15 cellular contexts compared by ENCODE assay signal in genomic region chr7:77320161-77320560, GRCh38.
DNase-seq lines count a peak whose midpoint lies in the region; ATAC-seq, FAIRE-seq and TF ChIP-seq lines count a peak whose summit lies in the region.
"Had no signal": no experiment of that assay in that cellular context is flagged by ENCODE, and none has a peak within 500 bp of the region (broad histone marks: within the 10 kb centered on the region; RNA-seq: fewer than 3 reads in every experiment).

No MANE protein-coding gene starts in this region.

- intact Hi-C loops in HepG2 (cut with micrococcal nuclease; ENCODE audit: unreplicated experiment): no loop called here
- intact Hi-C loops in right lobe of liver (cut with DNase I): loop anchor here in 1 of 2 donors (10.0 kb wide), 1 partner anchor 65 kb away; no protein-coding TSS in a partner anchor
- intact Hi-C loops in K562 (cut with micrococcal nuclease): no loop called here

- FAIRE-seq in HepG2 (lab: Jason Lieb, UNC) (no peak), K562 (lab: Jason Lieb, UNC) (no peak)

- H3K9ac ChIP-seq in HepG2 (ENCODE audit: insufficient read depth, low read depth, low read length) (no peak overlapping the region), K562 (ENCODE audit: insufficient read depth in 1 of 2, low read depth in 2 of 2, low read length in 2 of 2) (no peak overlapping the region)

- POLR2A ChIA-PET in HepG2 (lab: Yijun Ruan, JAX) (interaction anchor here (1.0 kb wide), 1 partner anchor 12 kb away, joined by 3 read pairs; no protein-coding TSS in a partner anchor), K562 (lab: Yijun Ruan, JAX) (interaction anchor here (0.5 to 0.6 kb wide), 2 partner anchors 12 to 158 kb away, joined by 3 read pairs; no protein-coding TSS in a partner anchor)

- H3K27ac ChIP-seq in HepG2 (ENCODE audit: extremely low read length, insufficient read depth, low read length) (no peak overlapping the region), right lobe of liver (no peak overlapping the region), K562 (ENCODE audit: extremely low read depth, low read depth, low read length) (no peak overlapping the region)
- H3K27ac ChIP-seq: PC-9 had no signal

- H3K4me2 ChIP-seq in HepG2 (ENCODE audit: low read depth, low read length) (no peak overlapping the region), K562 (ENCODE audit: insufficient read depth, low read length) (no peak overlapping the region)
- H3K4me2 ChIP-seq: PC-9 had no signal

- TF ChIP-seq CTCF in HepG2 (CRISPR knock-in tag; IDR thresholded peaks at IDR 0.05) (no peak), right lobe of liver (IDR thresholded peaks at IDR 0.05) (no peak), K562 (IDR thresholded peaks at IDR 0.05 in 2 of 3, conservative IDR thresholded peaks at IDR 0.05 in 1 of 3; ENCODE audit: insufficient read depth in 2 of 3, low read depth in 1 of 3, low read length in 3 of 3) (no peak)

- CTCF ChIA-PET in HepG2 (lab: Yijun Ruan, JAX; ENCODE audit: low intra/inter-chr PET ratio, low total read pairs) (no interaction called here), K562 (lab: Yijun Ruan, JAX; ENCODE audit: low intra/inter-chr PET ratio) (no interaction called here)

- no peak for DNase-seq in HepG2 (ENCODE audit: low spot score)
- DNase-seq in right lobe of liver: no peak
- DNase-seq in K562 (ENCODE audit: extremely low read depth in 1 of 4, low spot score in 3 of 4): no peak
- no peak for DNase-seq in AML-193 (lab: John Stamatoyannopoulos, UW)
- DNase-seq: COR-L47, H7, Kasumi-1, NCI-H1105, NCI-H1694, NCI-H345, NCI-H526, PC-9 had no signal

- ATAC-seq in HepG2: no peak
- ATAC-seq in right lobe of liver: no peak
- ATAC-seq in K562: no peak
- ATAC-seq in GM21619 (IDR thresholded peaks at IDR 0.05; ENCODE audit: unreplicated experiment): no peak
- ATAC-seq in HG02885 (IDR thresholded peaks at IDR 0.05; ENCODE audit: poor library complexity, unreplicated experiment): no peak

- H3K36me3 ChIP-seq in HepG2 (replicated peaks in 1 of 2; ENCODE audit: control insufficient read depth in 1 of 2, insufficient read depth in 2 of 2, low read length in 2 of 2) (peaks cover 13 to 22% of the 10 kb centered on the region in 2 experiments), right lobe of liver (no peaks in the 10 kb centered on the region), K562 (ENCODE audit: control insufficient read depth, insufficient read depth, low read length) (no peaks in the 10 kb centered on the region), neuron (ENCODE audit: insufficient read depth, low read length) (no peaks in the 10 kb centered on the region)

- H4K20me1 ChIP-seq in HepG2 (ENCODE audit: insufficient read depth, low read length) (no peaks in the 10 kb centered on the region), K562 (replicated peaks; ENCODE audit: control insufficient read depth, insufficient read depth, low read length) (no peaks in the 10 kb centered on the region)

- H3K27me3 ChIP-seq in HepG2 (ENCODE audit: control insufficient read depth in 1 of 2, insufficient read depth in 2 of 2, low read length in 2 of 2) (no peaks in the 10 kb centered on the region), right lobe of liver (no peaks in the 10 kb centered on the region), K562 (ENCODE audit: control insufficient read depth in 2 of 2, insufficient read depth in 2 of 2, low read length in 2 of 2) (no peaks in the 10 kb centered on the region), neuron (ENCODE audit: insufficient read depth, low read length) (no peaks in the 10 kb centered on the region)

- in situ Hi-C loops in HepG2 (cut with HindIII; ENCODE audit: extremely low pct_ligation_motif_present, low pct_unique_long_range_greater_than_20kb): no loop called here
- in situ Hi-C loops in K562 (cut with MboI): no loop called here

- TF ChIP-seq POLR2A in HepG2 (IDR thresholded peaks at IDR 0.05; ENCODE audit: insufficient read depth in 1 of 2, low read depth in 2 of 2, low read length in 2 of 2) (no peak), right lobe of liver (IDR thresholded peaks at IDR 0.05) (no peak), K562 (conservative IDR thresholded peaks at IDR 0.05) (no peak)

- H3K4me1 ChIP-seq in HepG2 (ENCODE audit: insufficient read depth, low read length) (peaks cover 11% of the 10 kb centered on the region), right lobe of liver (peaks cover 0 to 8% (median 3%) of the 10 kb centered on the region in 4 donors), K562 (replicated peaks in 1 of 2; ENCODE audit: control insufficient read depth in 2 of 2, insufficient read depth in 2 of 2, low read length in 2 of 2) (no peaks in the 10 kb centered on the region), neuron (ENCODE audit: insufficient read depth, low read length) (peaks cover 6% of the 10 kb centered on the region)

- TF ChIP-seq RAD21 in HepG2 (CRISPR knock-in tag; IDR thresholded peaks at IDR 0.05): no peak
- no peak for TF ChIP-seq RAD21 in K562 (CRISPR knock-in tag; conservative IDR thresholded peaks at IDR 0.05 in 1 of 2, IDR thresholded peaks at IDR 0.05 in 1 of 2)

- no peaks in the 10 kb centered on the region for H3K79me2 ChIP-seq in HepG2 (ENCODE audit: insufficient read depth, low read length)
- H3K79me2 ChIP-seq in K562 (ENCODE audit: control insufficient read depth, insufficient read depth, low read length): no peaks in the 10 kb centered on the region

- TF ChIP-seq EP300 in HepG2 (IDR thresholded peaks at IDR 0.05; ENCODE audit: low read depth in 2 of 2, low read length in 2 of 2) (no peak), HepG2 (CRISPR knock-in tag; IDR thresholded peaks at IDR 0.05; ENCODE audit: borderline replicate concordance) (no peak), K562 (IDR thresholded peaks at IDR 0.05; ENCODE audit: low read length) (no peak)

- 97% methylated on average over 4 of the region's 4 CpGs for WGBS in HepG2 (ENCODE audit: low lambda C conversion rate)
- WGBS in right lobe of liver (ENCODE audit: insufficient coverage, low coverage, low lambda C conversion rate, missing lambda C conversion rate): 49% methylated on average over 4 of the region's 4 CpGs
- under 1% methylated on average over 4 of the region's 4 CpGs for WGBS in K562 (ENCODE audit: insufficient coverage, low coverage, missing lambda C conversion rate)

- H3K4me3 ChIP-seq in HepG2 (replicated peaks in 1 of 3; ENCODE audit: insufficient read depth in 1 of 3, low read depth in 2 of 3, low read length in 3 of 3): no peak overlapping the region
- H3K4me3 ChIP-seq in right lobe of liver: no peak overlapping the region
- no peak overlapping the region for H3K4me3 ChIP-seq in K562
- H3K4me3 ChIP-seq in neuron (ENCODE audit: low read length): no peak overlapping the region
- H3K4me3 ChIP-seq: PC-9 had no signal

- no peak overlapping the region for H2AFZ ChIP-seq in HepG2 (ENCODE audit: low read length)
- H2AFZ ChIP-seq in K562 (ENCODE audit: low read depth, low read length): no peak overlapping the region
- peak overlapping the region; percentile 1 for H2AFZ ChIP-seq in neuron (ENCODE audit: low read depth, low read length)
- H2AFZ ChIP-seq: PC-9 had no signal

- BruUV-seq in HepG2 (replicated peaks; lab: Mats Ljungman, UMichigan): no TSS peak
- BruUV-seq in K562 (replicated peaks; lab: Mats Ljungman, UMichigan): no TSS peak

- H3K9me3 ChIP-seq in HepG2 (ENCODE audit: low read length): no peaks in the 10 kb centered on the region
- no peaks in the 10 kb centered on the region for H3K9me3 ChIP-seq in right lobe of liver
- no peaks in the 10 kb centered on the region for H3K9me3 ChIP-seq in K562 (replicated peaks; ENCODE audit: control insufficient read depth, insufficient read depth, low read depth, low read length)
- H3K9me3 ChIP-seq in neuron (ENCODE audit: low read length): no peaks in the 10 kb centered on the region

- no peaks in the 10 kb centered on the region for H3K9me1 ChIP-seq in K562 (ENCODE audit: control insufficient read depth, insufficient read depth, low read length)

TF ChIP-seq in HepG2, 621 proteins besides CTCF, POLR2A, EP300 and RAD21:
- TF ChIP-seq CEBPG (CRISPR knock-in tag; IDR thresholded peaks at IDR 0.05) (no peak), LCORL (IDR thresholded peaks at IDR 0.05) (0 out of 2 replicates have a peak, but pooled peaks have one; percentile 33), LCORL (CRISPR knock-in tag; IDR thresholded peaks at IDR 0.05) (no peak)

TF ChIP-seq in K562, 482 proteins besides CTCF, POLR2A, EP300 and RAD21:
- peak; percentile 88 for TF ChIP-seq NFIC (IDR thresholded peaks at IDR 0.05)
- no peak for TF ChIP-seq SRF (CRISPR knock-in tag; IDR thresholded peaks at IDR 0.05)
- TF ChIP-seq, protein P1, sequence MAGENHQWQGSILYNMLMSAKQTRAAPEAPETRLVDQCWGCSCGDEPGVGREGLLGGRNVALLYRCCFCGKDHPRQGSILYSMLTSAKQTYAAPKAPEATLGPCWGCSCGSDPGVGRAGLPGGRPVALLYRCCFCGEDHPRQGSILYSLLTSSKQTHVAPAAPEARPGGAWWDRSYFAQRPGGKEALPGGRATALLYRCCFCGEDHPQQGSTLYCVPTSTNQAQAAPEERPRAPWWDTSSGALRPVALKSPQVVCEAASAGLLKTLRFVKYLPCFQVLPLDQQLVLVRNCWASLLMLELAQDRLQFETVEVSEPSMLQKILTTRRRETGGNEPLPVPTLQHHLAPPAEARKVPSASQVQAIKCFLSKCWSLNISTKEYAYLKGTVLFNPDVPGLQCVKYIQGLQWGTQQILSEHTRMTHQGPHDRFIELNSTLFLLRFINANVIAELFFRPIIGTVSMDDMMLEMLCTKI (IDR thresholded peaks at IDR 0.05; ENCODE audit: partially characterized antibody): no peak
- TF ChIP-seq ZNF232 (CRISPR knock-in tag; IDR thresholded peaks at IDR 0.05): no peak
- no peak for TF ChIP-seq COPS2 (conservative IDR thresholded peaks at IDR 0.05)
- TF ChIP-seq BRF2 (IDR thresholded peaks at IDR 0.05; ENCODE audit: borderline replicate concordance, insufficient read depth, insufficient read length): no peak
- TF ChIP-seq TCF7L2 (IDR thresholded peaks at IDR 0.05; ENCODE audit: low read depth, low read length): no peak
- TF ChIP-seq NR1H2 (CRISPR knock-in tag; IDR thresholded peaks at IDR 0.05): no peak
- TF ChIP-seq ZNF830 (CRISPR knock-in tag; IDR thresholded peaks at IDR 0.05): no peak
- peak; percentile 78 for TF ChIP-seq NFIX (CRISPR knock-in tag; IDR thresholded peaks at IDR 0.05; ENCODE audit: low read depth)
TF ChIP-seq in K562: peak in this region for 2.

Comparison
In these comparisons a context has a peak if more than half of its experiments do, and no peak if none do; other contexts are left out.
1. Of the 241 proteins assayed by ChIP-seq in both HepG2 and K562: peak only in HepG2: none; only in K562: NFIC; in both: none; in neither: 240.